In the genomic region with DNA sequence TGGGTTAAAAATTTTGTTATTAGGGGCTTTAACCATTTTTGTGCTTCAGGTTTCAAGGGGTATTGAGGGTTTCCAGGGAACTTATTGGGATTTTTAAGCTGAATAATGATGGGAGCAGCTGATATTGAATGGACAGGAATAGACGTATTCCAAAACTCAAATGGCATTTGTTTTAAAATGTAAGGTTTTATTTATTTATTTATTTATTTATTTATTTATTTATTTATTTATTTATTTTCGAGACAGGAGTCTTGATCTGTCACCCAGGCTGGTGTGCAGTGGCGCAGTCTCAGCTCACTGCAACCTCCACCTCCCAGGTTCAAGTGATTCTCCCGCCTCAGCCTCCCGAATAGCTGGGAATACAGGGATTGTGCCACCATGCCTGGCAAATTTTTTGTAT, we compare ENCODE assay signal across 11 cellular contexts.
"Had no signal": no experiment of that assay in that cellular context is flagged by ENCODE, and none has a peak within 500 bp of the region (broad histone marks: within the 10 kb centered on the region; RNA-seq: fewer than 3 reads in every experiment).

No MANE protein-coding gene starts in this region.

- ATAC-seq: GM23338, HCT116 had no signal

- H3K36me3 ChIP-seq: HAP-1 had no signal

- H3K4me2 ChIP-seq: GM23338 had no signal

- H3K4me1 ChIP-seq: HAP-1 had no signal

- H3K4me3 ChIP-seq: GM23248, GM23338, HAP-1 had no signal

- FAIRE-seq: H1, H54 had no signal

- H3K27ac ChIP-seq: GM23248 had no signal

- DNase-seq: GM23248, GOT3, H7, H9, HCEC 1CT, HFFc6 had no signal
